21 cellular contexts compared by ENCODE assay signal in genomic region chr3:4416427-4416826, GRCh38. TPM values are rescaled to one million over a fixed set of nuclear protein-coding genes. Genes with fewer than 3 reads are reported as not detected.
A peak's percentile ranks its signal among the peaks of the same experiment; 100 is the strongest.
DNase-seq lines count a peak whose midpoint lies in the region; ATAC-seq and TF ChIP-seq lines count a peak whose summit lies in the region.
"Had no signal": no experiment of that assay in that cellular context is flagged by ENCODE, and none has a peak within 500 bp of the region (broad histone marks: within the 10 kb centered on the region; RNA-seq: fewer than 3 reads in every experiment).

No MANE protein-coding gene starts in this region.

- H3K4me2 ChIP-seq in skeletal muscle satellite cell (ENCODE audit: low read length): peak overlapping the region; percentile 43

- no peak for TF ChIP-seq CTCF in HEK293 (tag by site-specific recombination; IDR thresholded peaks at IDR 0.05)
- TF ChIP-seq CTCF in RWPE2 (IDR thresholded peaks at IDR 0.05; ENCODE audit: poor library complexity, severe bottlenecking): no peak
- TF ChIP-seq CTCF in coronary artery (IDR thresholded peaks at IDR 0.05): no peak

- H3K27ac ChIP-seq in HEK293 (ENCODE audit: extremely low read depth, low read depth, low read length) (no peak overlapping the region), RWPE2 (ENCODE audit: poor library complexity, severe bottlenecking) (peak overlapping the region; percentile 95), coronary artery (peak overlapping the region; percentile 47 to 67)
- H3K27ac ChIP-seq: adrenal gland had no signal

- ATAC-seq in RWPE2 (ENCODE audit: low read depth) (no peak; the same call in 2 of the 3 replicates), HG03139 (IDR thresholded peaks at IDR 0.05; ENCODE audit: unreplicated experiment) (no peak)
- ATAC-seq: naive thymus-derived CD4-positive, alpha-beta T cell; stimulated activated memory B cell treated with anti-CD40 and anti-IgM and Interleukin-4, amounts not matched to agents 10 μg/mL and 1 μg/mL and 100 μg/mL, for 72 hours had no signal

- DNase-seq in RWPE2 (ENCODE audit: low spot score): no peak
- no peak for DNase-seq in coronary artery (ENCODE audit: low spot score)
- no peak for DNase-seq in kidney glomerular epithelial cell (lab: John Stamatoyannopoulos, UW)
- DNase-seq in stimulated activated naive CD4-positive, alpha-beta T cell treated with Interleukin-2 at 50 U/mL for 16 hours (lab: John Stamatoyannopoulos, UW): no peak
- no peak for DNase-seq in NCI-H187 (lab: John Stamatoyannopoulos, UW)
- DNase-seq: activated CD4-positive, CD25-positive, alpha-beta regulatory T cell treated with anti-CD3 and anti-CD28 coated beads, Interleukin-2, amount 50 U/mL, for 72 hours; activated naive CD4-positive, alpha-beta T cell treated with anti-CD3 and anti-CD28 coated beads for 36 hours; DMS53; effector CD8-positive, alpha-beta T cell; erythroblast; left ventricle myocardium superior; naive thymus-derived CD4-positive, alpha-beta T cell; NCI-H1048; NCI-H82; RPMI8226 had no signal

- H3K9me3 ChIP-seq in HEK293 (ENCODE audit: control insufficient read depth, insufficient read depth, low read depth, low read length) (no peaks in the 10 kb centered on the region), RWPE2 (ENCODE audit: severe bottlenecking) (no peaks in the 10 kb centered on the region), skeletal muscle satellite cell (replicated peaks; ENCODE audit: low read length) (no peaks in the 10 kb centered on the region)
- H3K9me3 ChIP-seq: adrenal gland, prostate gland had no signal

- H3K27me3 ChIP-seq in RWPE2 (ENCODE audit: insufficient read depth, poor library complexity, severe bottlenecking): no peaks in the 10 kb centered on the region
- H3K27me3 ChIP-seq in skeletal muscle satellite cell (ENCODE audit: control insufficient read depth, insufficient read depth, low read length): no peaks in the 10 kb centered on the region
- H3K27me3 ChIP-seq: adrenal gland had no signal

- no peak overlapping the region for H3K9ac ChIP-seq in skeletal muscle satellite cell (ENCODE audit: low read depth, low read length)

- H3K4me3 ChIP-seq in HEK293 (ENCODE audit: low read depth, low read length) (no peak overlapping the region), RWPE2 (ENCODE audit: severe bottlenecking) (no peak overlapping the region), coronary artery (no peak overlapping the region), skeletal muscle satellite cell (ENCODE audit: low read length) (peak overlapping the region; percentile 9)
- H3K4me3 ChIP-seq: adrenal gland, prostate gland had no signal

- CTCF ChIA-PET in HEK293 (lab: Yijun Ruan, JAX): no interaction called here

- H3K4me1 ChIP-seq in HEK293 (ENCODE audit: control insufficient read depth, insufficient read depth, low read length) (no peaks in the 10 kb centered on the region), RWPE2 (ENCODE audit: insufficient read depth, poor library complexity, severe bottlenecking) (peaks cover 37% of the 10 kb centered on the region), skeletal muscle satellite cell (ENCODE audit: control insufficient read depth, insufficient read depth, low read length) (peaks cover 38% of the 10 kb centered on the region)
- H3K4me1 ChIP-seq: adrenal gland had no signal

- H3K36me3 ChIP-seq in HEK293 (ENCODE audit: control insufficient read depth in 2 of 2, insufficient read depth in 1 of 2, low read length in 2 of 2) (peaks cover 0 to 8% of the 10 kb centered on the region in 2 experiments; a peak in 2 of 3 replicates), RWPE2 (ENCODE audit: low read depth) (no peaks in the 10 kb centered on the region), skeletal muscle satellite cell (ENCODE audit: insufficient read depth, low read length) (no peaks in the 10 kb centered on the region)
- H3K36me3 ChIP-seq: prostate gland had no signal

- POLR2A ChIA-PET in HEK293 (lab: Yijun Ruan, JAX): no interaction called here

TF ChIP-seq in HEK293, 187 proteins besides CTCF, POLR2A, EP300 and RAD21:
- no peak for TF ChIP-seq OSR2 (tag by site-specific recombination; IDR thresholded peaks at IDR 0.05)
- no peak for TF ChIP-seq SCRT2 (tag by site-specific recombination; IDR thresholded peaks at IDR 0.05)
- peak; percentile 67; the same call in 1 of the 2 replicates for TF ChIP-seq ZNF768 (tag by site-specific recombination; IDR thresholded peaks at IDR 0.05)
- no peak for TF ChIP-seq ZNF146 (tag by site-specific recombination; IDR thresholded peaks at IDR 0.05)
- no peak for TF ChIP-seq GFI1B (tag by site-specific recombination; IDR thresholded peaks at IDR 0.05)

RNA-seq across cellular contexts. Expression of gene SUMF1, which starts 50.6 kb away (rescaled TPM):
- 40.1 and 41.9 TPM in 2 replicates for total RNA-seq in skeletal muscle satellite cell (2012; rRNA removed)
